8 cellular contexts compared by ENCODE assay signal in genomic region chr10:16816830-16817124, GRCh38. TPM values are rescaled to one million over a fixed set of nuclear protein-coding genes. Genes with fewer than 3 reads are reported as not detected.
A peak's percentile ranks its signal among the peaks of the same experiment; 100 is the strongest.
DNase-seq lines count a peak whose midpoint lies in the region; ATAC-seq and TF ChIP-seq lines count a peak whose summit lies in the region.

No MANE protein-coding gene starts in this region.

- H3K27ac Mint-ChIP-seq in activated naive CD4-positive, alpha-beta T cell treated with anti-CD3 and anti-CD28 coated beads for 36 hours = peak overlapping the region; percentile 70

- no peak for TF ChIP-seq EP300 in upper lobe of left lung (IDR thresholded peaks at IDR 0.05)

- no peak for TF ChIP-seq CTCF in brain microvascular endothelial cell (IDR thresholded peaks at IDR 0.05; ENCODE audit: low read depth, low read length, missing control alignments)
- TF ChIP-seq CTCF in lower lobe of right lung (IDR thresholded peaks at IDR 0.05) = no peak
- TF ChIP-seq CTCF in upper lobe of left lung (IDR thresholded peaks at IDR 0.05) = no peak

- no peaks in the 10 kb centered on the region for H3K27me3 Mint-ChIP-seq in activated naive CD4-positive, alpha-beta T cell treated with anti-CD3 and anti-CD28 coated beads for 36 hours (ENCODE audit: low read depth)

- H3K9me3 ChIP-seq in lower lobe of right lung (peaks cover 2% of the 10 kb centered on the region), upper lobe of left lung (peaks cover 0 to 1% (median under 1%) of the 10 kb centered on the region in 4 donors)

- 4% methylated on average over 11 to 12 of the region's 12 CpGs for WGBS in upper lobe of left lung, 2 donors

- peaks cover 2% of the 10 kb centered on the region for H3K9me3 Mint-ChIP-seq in activated naive CD4-positive, alpha-beta T cell treated with anti-CD3 and anti-CD28 coated beads for 36 hours

- TF ChIP-seq POLR2A in upper lobe of left lung (IDR thresholded peaks at IDR 0.05) = no peak

- no peaks in the 10 kb centered on the region for H3K27me3 ChIP-seq in brain microvascular endothelial cell (replicated peaks)
- no peaks in the 10 kb centered on the region for H3K27me3 ChIP-seq in lower lobe of right lung (ENCODE audit: low read depth)
- H3K27me3 ChIP-seq in upper lobe of left lung = no peaks in the 10 kb centered on the region

- H3K36me3 Mint-ChIP-seq in activated naive CD4-positive, alpha-beta T cell treated with anti-CD3 and anti-CD28 coated beads for 36 hours (ENCODE audit: low read depth) = peaks cover 11% of the 10 kb centered on the region

- peaks cover 29% of the 10 kb centered on the region for H3K4me1 ChIP-seq in lower lobe of right lung
- peaks cover 12 to 29% (median 21%) of the 10 kb centered on the region in 4 donors for H3K4me1 ChIP-seq in upper lobe of left lung

- peaks cover 24% of the 10 kb centered on the region for H3K4me1 Mint-ChIP-seq in activated naive CD4-positive, alpha-beta T cell treated with anti-CD3 and anti-CD28 coated beads for 36 hours (ENCODE audit: low read depth)

- DNase-seq in activated naive CD4-positive, alpha-beta T cell treated with anti-CD3 and anti-CD28 coated beads for 36 hours = no peak
- DNase-seq in activated naive CD4-positive, alpha-beta T cell treated with Interleukin-2 at 50 U/mL for 16 hours = no peak
- no peak for DNase-seq in brain microvascular endothelial cell
- DNase-seq in lower lobe of right lung = no peak
- no peak for DNase-seq in upper lobe of left lung
- no peak for DNase-seq in NCI-H82 (lab: John Stamatoyannopoulos, UW)
- no peak for DNase-seq in SKM-1 (lab: John Stamatoyannopoulos, UW; ENCODE audit: unreplicated experiment)
- no peak for DNase-seq in activated CD8-positive, alpha-beta memory T cell treated with anti-CD3 and anti-CD28 coated beads, Interleukin-2, amount 50 U/mL, for 48 hours

- H3K36me3 ChIP-seq in brain microvascular endothelial cell (replicated peaks) (no peaks in the 10 kb centered on the region), lower lobe of right lung (no peaks in the 10 kb centered on the region), upper lobe of left lung (no peaks in the 10 kb centered on the region)

- peak overlapping the region; percentile 58 for H3K27ac ChIP-seq in brain microvascular endothelial cell
- peak overlapping the region; percentile 80 for H3K27ac ChIP-seq in lower lobe of right lung
- H3K27ac ChIP-seq in upper lobe of left lung = peak overlapping the region; percentile 68 to 82 (median 72)

- in situ Hi-C loops in brain microvascular endothelial cell (cut with HindIII; ENCODE audit: low pct_ligation_motif_present, low sequenced_read_pairs) = no loop called here

- intact Hi-C loops in activated naive CD4-positive, alpha-beta T cell treated with anti-CD3 and anti-CD28 coated beads for 36 hours (cut with micrococcal nuclease) = loop anchor here (1.0 to 10.0 kb wide), 12 partner anchors 29 to 1838 kb away; partner anchors contain the start of genes ARL5B, MINDY3, NSUN6 and TRDMT1
- intact Hi-C loops in lower lobe of right lung (cut with DNase I) = no loop called here

- peak overlapping the region; percentile 89 for H3K4me3 Mint-ChIP-seq in activated naive CD4-positive, alpha-beta T cell treated with anti-CD3 and anti-CD28 coated beads for 36 hours

- CTCF ChIA-PET in activated naive CD4-positive, alpha-beta T cell treated with anti-CD3 and anti-CD28 coated beads for 36 hours (lab: Charles Lee) = no interaction called here

- H3K4me3 ChIP-seq in brain microvascular endothelial cell (ENCODE audit: low read depth, low read length) (peak overlapping the region; percentile 92), lower lobe of right lung (peak overlapping the region; percentile 81), upper lobe of left lung (peak overlapping the region; percentile 67 to 77 (median 70))

- ATAC-seq in lower lobe of right lung = no peak
- no peak for ATAC-seq in upper lobe of left lung (ENCODE audit: low FRiP score in 2 of 2)

RNA-seq across cellular contexts. Expression of gene RSU1, which starts 0.4 kb away (rescaled TPM):
- total RNA-seq in activated naive CD4-positive, alpha-beta T cell treated with anti-CD3 and anti-CD28 coated beads for 36 hours = 10 to 100 TPM; 43.4 to 45.1 TPM
- total RNA-seq in lower lobe of right lung (81.6 TPM), upper lobe of left lung (10 to 100 TPM; 36.7 to 81.4 (median 48.0) TPM)
